Comparison of ENCODE assay signal across 8 cellular contexts in the genomic region with DNA sequence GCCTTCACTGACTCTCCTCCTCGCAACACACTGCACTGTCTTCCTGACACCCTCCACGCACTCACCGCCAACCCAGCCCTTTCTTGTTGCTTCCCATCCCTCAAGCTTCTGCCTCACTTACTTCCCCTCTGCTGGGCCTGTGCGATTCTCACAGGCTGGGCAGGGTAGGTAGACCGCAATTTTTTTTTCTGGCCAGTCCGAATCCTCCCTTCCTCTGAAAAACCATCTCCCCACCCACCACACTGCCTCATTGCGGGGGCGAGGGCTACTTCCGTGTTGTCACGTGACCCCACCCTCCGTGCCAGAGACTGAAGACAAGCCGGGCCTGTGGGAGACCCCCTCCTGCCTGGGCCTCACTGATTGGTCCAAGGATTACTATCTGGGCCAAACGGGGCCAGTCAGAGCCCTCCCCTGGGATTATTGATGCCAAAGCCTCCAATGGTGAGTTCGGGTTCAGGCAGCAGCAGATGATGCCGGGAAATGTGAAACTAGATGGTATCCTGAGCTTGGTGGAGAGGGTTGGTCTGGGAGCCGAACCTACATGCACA.
DNase-seq lines count a peak whose midpoint lies in the region; ATAC-seq, FAIRE-seq and TF ChIP-seq lines count a peak whose summit lies in the region.

No MANE protein-coding gene starts in this region.

- no peak for FAIRE-seq in H1 (lab: Jason Lieb, UNC)

- TF ChIP-seq POLR2A in H1 (IDR thresholded peaks at IDR 0.05; ENCODE audit: control extremely low read depth in 1 of 2, low read depth in 2 of 2, low read length in 2 of 2) (no peak), breast epithelium (IDR thresholded peaks at IDR 0.05) (no peak)

- no peaks in the 10 kb centered on the region; the same call in 1 of the 2 replicates for H3K79me1 ChIP-seq in H1 (ENCODE audit: low read depth, low read length)

- peak; percentile 60 for ATAC-seq in GM19455 (IDR thresholded peaks at IDR 0.05; ENCODE audit: unreplicated experiment)
- peak; percentile 38 for ATAC-seq in HG03439 (IDR thresholded peaks at IDR 0.05; ENCODE audit: unreplicated experiment)

- H3K56ac ChIP-seq in H1 (replicated peaks; ENCODE audit: insufficient read length, low read depth, low read length) = no peak overlapping the region

- no peak overlapping the region for H4K5ac ChIP-seq in H1 (ENCODE audit: insufficient read length, low read depth, low read length)

- no peaks in the 10 kb centered on the region for H3K23me2 ChIP-seq in H1 (ENCODE audit: low read depth, low read length)

- TF ChIP-seq RAD21 in H1 (IDR thresholded peaks at IDR 0.05 in 1 of 2, conservative IDR thresholded peaks at IDR 0.05 in 1 of 2; ENCODE audit: low read depth in 2 of 2, low read length in 2 of 2) = no peak

- no peak overlapping the region for H3K14ac ChIP-seq in H1 (ENCODE audit: insufficient read length)

- no peak overlapping the region for H2BK5ac ChIP-seq in H1 (ENCODE audit: low read depth, low read length)

- POLR2A ChIA-PET in H1 (lab: Charles Lee; ENCODE audit: partially characterized antibody) = no interaction called here
- POLR2A ChIA-PET in PC-9 (lab: Charles Lee; ENCODE audit: unreplicated experiment) = no interaction called here

- H3K27me3 ChIP-seq in H1 (replicated peaks in 1 of 4; ENCODE audit: control insufficient read depth in 3 of 4, extremely low read depth in 1 of 4, insufficient read depth in 3 of 4, low read length in 3 of 4) = no peaks in the 10 kb centered on the region; a peak in 1 of 7 replicates
- H3K27me3 ChIP-seq in PC-9 (ENCODE audit: insufficient read depth, low read depth) = no peaks in the 10 kb centered on the region
- no peaks in the 10 kb centered on the region for H3K27me3 ChIP-seq in breast epithelium

- no peaks in the 10 kb centered on the region for H3K9me2 ChIP-seq in PC-9 (ENCODE audit: insufficient read depth)

- TF ChIP-seq EP300 in H1 (IDR thresholded peaks at IDR 0.05; ENCODE audit: borderline replicate concordance in 1 of 2, low read depth in 2 of 2, low read length in 2 of 2) = no peak

- no peaks in the 10 kb centered on the region for H3K36me3 ChIP-seq in H1 (ENCODE audit: control insufficient read depth in 2 of 4, insufficient read depth in 4 of 4, low read length in 3 of 4)
- H3K36me3 ChIP-seq in PC-9 (ENCODE audit: low read depth) = no peaks in the 10 kb centered on the region
- H3K36me3 ChIP-seq in breast epithelium = no peaks in the 10 kb centered on the region

- WGBS in H1 (ENCODE audit: extremely low coverage in 1 of 2, insufficient coverage in 1 of 2, insufficient read length in 1 of 2, insufficient replicate concordance in 2 of 2, low coverage in 1 of 2, low lambda C conversion rate in 2 of 2, missing lambda C conversion rate in 1 of 2), 2 experiments = 88% methylated on average over 15 of the region's 16 CpGs; no CpG with 5 or more reads in 1 of the 2 experiments

- no peak overlapping the region for H3K23ac ChIP-seq in H1 (ENCODE audit: insufficient read length)

- no peak overlapping the region for H3K18ac ChIP-seq in H1 (ENCODE audit: extremely low read depth, low read length)

- H3K27ac ChIP-seq in H1 (ENCODE audit: low read depth, low read length) = no peak overlapping the region
- no peak overlapping the region for H3K27ac ChIP-seq in PC-9
- no peak overlapping the region for H3K27ac ChIP-seq in breast epithelium

- BruUV-seq in PC-9 (replicated peaks; lab: Mats Ljungman, UMichigan) = no TSS peak

- H2BK120ac ChIP-seq in H1 (replicated peaks; ENCODE audit: low read depth, low read length) = no peak overlapping the region

- intact Hi-C loops in PC-9 (cut with micrococcal nuclease; ENCODE audit: unreplicated experiment) = no loop called here
- intact Hi-C loops in breast epithelium (cut with DNase I; ENCODE audit: low total_unique reads) = no loop called here

- H3K79me2 ChIP-seq in H1 (ENCODE audit: control insufficient read depth in 1 of 2, insufficient read depth in 2 of 2, low read length in 2 of 2) (no peaks in the 10 kb centered on the region), PC-9 (ENCODE audit: low read depth) (no peaks in the 10 kb centered on the region)

- H3K4ac ChIP-seq in H1 (replicated peaks; ENCODE audit: insufficient read length, low read depth, low read length) = no peak overlapping the region

- H4K20me1 ChIP-seq in H1 (replicated peaks in 1 of 2; ENCODE audit: control insufficient read depth in 1 of 2, insufficient read depth in 2 of 2, low read length in 2 of 2) (no peaks in the 10 kb centered on the region), PC-9 (ENCODE audit: insufficient read depth) (no peaks in the 10 kb centered on the region; the same call in 1 of the 2 replicates)

- no peak overlapping the region for H4K8ac ChIP-seq in H1 (ENCODE audit: extremely low read depth, insufficient read depth, low read length)

- H3K9ac ChIP-seq in H1 (replicated peaks in 1 of 4; ENCODE audit: extremely low read depth in 1 of 4, low read depth in 3 of 4, low read length in 3 of 4) = no peak overlapping the region

- DNase-seq in activated CD4-positive, alpha-beta T cell treated with anti-CD3 and anti-CD28 coated beads for 24 hours (ENCODE audit: low read depth in 2 of 2) = peak; percentile 54 to 73
- DNase-seq in H1 (ENCODE audit: low read depth in 1 of 2, low spot score in 2 of 2) = no peak
- DNase-seq in stimulated activated CD4-positive, alpha-beta T cell treated with anti-CD3 and anti-CD28 coated beads, Interleukin-4, amount 100 ng/mL, for 48 hours (ENCODE audit: low read depth in 2 of 2) = peak; percentile 76 to 81
- no peak for DNase-seq in DMS 273 (lab: John Stamatoyannopoulos, UW; ENCODE audit: unreplicated experiment)
- no peak for DNase-seq in PC-9
- DNase-seq in breast epithelium (ENCODE audit: low spot score in 2 of 2) = no peak

- peaks cover 4% of the 10 kb centered on the region for H3F3A ChIP-seq in PC-9 (ENCODE audit: insufficient read depth, low read depth)

- no peak overlapping the region for H2BK20ac ChIP-seq in H1 (ENCODE audit: low read length)

- no peak overlapping the region for H2BK15ac ChIP-seq in H1 (ENCODE audit: low read length)

- no peak overlapping the region for H2AFZ ChIP-seq in H1 (ENCODE audit: low read length)
- H2AFZ ChIP-seq in PC-9 = no peak overlapping the region

- no peak for TF ChIP-seq CTCF in H1 (IDR thresholded peaks at IDR 0.05; ENCODE audit: control extremely low read depth in 1 of 3, insufficient read depth in 1 of 3, low read depth in 1 of 3, low read length in 3 of 3)
- TF ChIP-seq CTCF in PC-9 (conservative IDR thresholded peaks at IDR 0.05) = no peak
- TF ChIP-seq CTCF in breast epithelium (IDR thresholded peaks at IDR 0.05) = no peak

- H2BK12ac ChIP-seq in H1 (ENCODE audit: low read depth, low read length) = no peak overlapping the region

- CTCF ChIA-PET in H1 (lab: Charles Lee; ENCODE audit: partially characterized antibody) (interaction anchor here (1.3 to 1.9 kb wide), 2 partner anchors 8 to 201 kb away, joined by 4 to 7 read pairs; no protein-coding TSS in a partner anchor), PC-9 (lab: Charles Lee) (no interaction called here)

- no peak overlapping the region for H2AK5ac ChIP-seq in H1 (ENCODE audit: low read depth, low read length)

- H4K91ac ChIP-seq in H1 (replicated peaks; ENCODE audit: insufficient read length, low read length) = no peak overlapping the region

- H3K4me2 ChIP-seq in H1 (ENCODE audit: insufficient read depth in 1 of 2, low read depth in 2 of 2, low read length in 2 of 2) (no peak overlapping the region), PC-9 (no peak overlapping the region)

- H3K4me1 ChIP-seq in H1 (replicated peaks in 1 of 4; ENCODE audit: control insufficient read depth in 3 of 4, insufficient read depth in 4 of 4, low read length in 3 of 4) (peaks cover 0 to 8% (median 5%) of the 10 kb centered on the region in 4 experiments; a peak in 5 of 7 replicates), PC-9 (replicated peaks; ENCODE audit: insufficient read depth) (no peaks in the 10 kb centered on the region), breast epithelium (peaks cover 0 to 7% of the 10 kb centered on the region in 2 donors)

- no peaks in the 10 kb centered on the region for H3K9me3 ChIP-seq in H1 (ENCODE audit: insufficient read depth in 2 of 2, low read depth in 1 of 2, low read length in 1 of 2)
- H3K9me3 ChIP-seq in PC-9 (ENCODE audit: insufficient read depth, low read depth) = no peaks in the 10 kb centered on the region
- no peaks in the 10 kb centered on the region for H3K9me3 ChIP-seq in breast epithelium

- no peak overlapping the region for H3K4me3 ChIP-seq in H1 (ENCODE audit: extremely low read depth in 1 of 4, insufficient read depth in 2 of 4, low read depth in 3 of 4, low read length in 4 of 4)
- no peak overlapping the region for H3K4me3 ChIP-seq in PC-9
- no peak overlapping the region for H3K4me3 ChIP-seq in breast epithelium

TF ChIP-seq in H1, 55 proteins besides CTCF, POLR2A, EP300 and RAD21:
- TF ChIP-seq GTF2F1 (IDR thresholded peaks at IDR 0.05; ENCODE audit: borderline replicate concordance, low read depth, low read length) (no peak), SP1 (IDR thresholded peaks at IDR 0.05; ENCODE audit: low read depth, low read length) (peak; percentile 63; the same call in 1 of the 2 replicates)

Comparison
In these comparisons a context has a peak if more than half of its experiments do, and no peak if none do; other contexts are left out.
1. DNase-seq: peak in activated CD4-positive, alpha-beta T cell treated with anti-CD3 and anti-CD28 coated beads for 24 hours (2 of 2) and stimulated activated CD4-positive, alpha-beta T cell treated with anti-CD3 and anti-CD28 coated beads, Interleukin-4, amount 100 ng/mL, for 48 hours (2 of 2); none in H1 (0 of 2), DMS 273 (single experiment), PC-9 (0 of 2) and breast epithelium (0 of 2).